1 cellular context compared by ENCODE assay signal in the genomic region with DNA sequence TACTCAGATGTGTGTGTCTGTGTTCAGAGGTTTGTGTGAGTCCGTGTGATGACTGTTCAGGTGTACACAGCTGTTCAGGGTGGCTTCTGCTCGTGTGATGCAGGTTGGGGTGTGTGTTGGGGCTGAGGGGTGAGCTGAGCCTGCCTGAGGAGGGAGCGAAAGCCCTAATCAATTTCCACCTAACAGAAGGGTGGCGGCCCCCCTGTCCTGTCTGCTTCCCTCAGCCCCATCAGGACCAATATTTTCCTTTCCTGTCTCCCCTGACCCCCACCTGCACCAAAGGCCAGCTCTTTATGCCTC.
TF ChIP-seq lines count a peak whose summit lies in the region.

No MANE protein-coding gene starts in this region.

TF ChIP-seq in WTC11, 78 proteins besides CTCF, POLR2A, EP300 and RAD21 (continued from another document):
- TF ChIP-seq, protein P1, sequence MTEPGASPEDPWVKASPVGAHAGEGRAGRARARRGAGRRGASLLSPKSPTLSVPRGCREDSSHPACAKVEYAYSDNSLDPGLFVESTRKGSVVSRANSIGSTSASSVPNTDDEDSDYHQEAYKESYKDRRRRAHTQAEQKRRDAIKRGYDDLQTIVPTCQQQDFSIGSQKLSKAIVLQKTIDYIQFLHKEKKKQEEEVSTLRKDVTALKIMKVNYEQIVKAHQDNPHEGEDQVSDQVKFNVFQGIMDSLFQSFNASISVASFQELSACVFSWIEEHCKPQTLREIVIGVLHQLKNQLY (CRISPR knock-in tag; IDR thresholded peaks at IDR 0.05), result no peak
- TF ChIP-seq TCF7 (CRISPR knock-in tag; IDR thresholded peaks at IDR 0.05; ENCODE audit: low read depth) (no peak), ZNF671 (CRISPR knock-in tag; IDR thresholded peaks at IDR 0.05) (no peak)
- TF ChIP-seq, protein P2, sequence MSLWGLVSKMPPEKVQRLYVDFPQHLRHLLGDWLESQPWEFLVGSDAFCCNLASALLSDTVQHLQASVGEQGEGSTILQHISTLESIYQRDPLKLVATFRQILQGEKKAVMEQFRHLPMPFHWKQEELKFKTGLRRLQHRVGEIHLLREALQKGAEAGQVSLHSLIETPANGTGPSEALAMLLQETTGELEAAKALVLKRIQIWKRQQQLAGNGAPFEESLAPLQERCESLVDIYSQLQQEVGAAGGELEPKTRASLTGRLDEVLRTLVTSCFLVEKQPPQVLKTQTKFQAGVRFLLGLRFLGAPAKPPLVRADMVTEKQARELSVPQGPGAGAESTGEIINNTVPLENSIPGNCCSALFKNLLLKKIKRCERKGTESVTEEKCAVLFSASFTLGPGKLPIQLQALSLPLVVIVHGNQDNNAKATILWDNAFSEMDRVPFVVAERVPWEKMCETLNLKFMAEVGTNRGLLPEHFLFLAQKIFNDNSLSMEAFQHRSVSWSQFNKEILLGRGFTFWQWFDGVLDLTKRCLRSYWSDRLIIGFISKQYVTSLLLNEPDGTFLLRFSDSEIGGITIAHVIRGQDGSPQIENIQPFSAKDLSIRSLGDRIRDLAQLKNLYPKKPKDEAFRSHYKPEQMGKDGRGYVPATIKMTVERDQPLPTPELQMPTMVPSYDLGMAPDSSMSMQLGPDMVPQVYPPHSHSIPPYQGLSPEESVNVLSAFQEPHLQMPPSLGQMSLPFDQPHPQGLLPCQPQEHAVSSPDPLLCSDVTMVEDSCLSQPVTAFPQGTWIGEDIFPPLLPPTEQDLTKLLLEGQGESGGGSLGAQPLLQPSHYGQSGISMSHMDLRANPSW (CRISPR knock-in tag; conservative IDR thresholded peaks at IDR 0.05; ENCODE audit: low read depth), result no peak
- TF ChIP-seq, protein P3, sequence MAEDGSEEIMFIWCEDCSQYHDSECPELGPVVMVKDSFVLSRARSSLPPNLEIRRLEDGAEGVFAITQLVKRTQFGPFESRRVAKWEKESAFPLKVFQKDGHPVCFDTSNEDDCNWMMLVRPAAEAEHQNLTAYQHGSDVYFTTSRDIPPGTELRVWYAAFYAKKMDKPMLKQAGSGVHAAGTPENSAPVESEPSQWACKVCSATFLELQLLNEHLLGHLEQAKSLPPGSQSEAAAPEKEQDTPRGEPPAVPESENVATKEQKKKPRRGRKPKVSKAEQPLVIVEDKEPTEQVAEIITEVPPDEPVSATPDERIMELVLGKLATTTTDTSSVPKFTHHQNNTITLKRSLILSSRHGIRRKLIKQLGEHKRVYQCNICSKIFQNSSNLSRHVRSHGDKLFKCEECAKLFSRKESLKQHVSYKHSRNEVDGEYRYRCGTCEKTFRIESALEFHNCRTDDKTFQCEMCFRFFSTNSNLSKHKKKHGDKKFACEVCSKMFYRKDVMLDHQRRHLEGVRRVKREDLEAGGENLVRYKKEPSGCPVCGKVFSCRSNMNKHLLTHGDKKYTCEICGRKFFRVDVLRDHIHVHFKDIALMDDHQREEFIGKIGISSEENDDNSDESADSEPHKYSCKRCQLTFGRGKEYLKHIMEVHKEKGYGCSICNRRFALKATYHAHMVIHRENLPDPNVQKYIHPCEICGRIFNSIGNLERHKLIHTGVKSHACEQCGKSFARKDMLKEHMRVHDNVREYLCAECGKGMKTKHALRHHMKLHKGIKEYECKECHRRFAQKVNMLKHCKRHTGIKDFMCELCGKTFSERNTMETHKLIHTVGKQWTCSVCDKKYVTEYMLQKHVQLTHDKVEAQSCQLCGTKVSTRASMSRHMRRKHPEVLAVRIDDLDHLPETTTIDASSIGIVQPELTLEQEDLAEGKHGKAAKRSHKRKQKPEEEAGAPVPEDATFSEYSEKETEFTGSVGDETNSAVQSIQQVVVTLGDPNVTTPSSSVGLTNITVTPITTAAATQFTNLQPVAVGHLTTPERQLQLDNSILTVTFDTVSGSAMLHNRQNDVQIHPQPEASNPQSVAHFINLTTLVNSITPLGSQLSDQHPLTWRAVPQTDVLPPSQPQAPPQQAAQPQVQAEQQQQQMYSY (CRISPR knock-in tag; IDR thresholded peaks at IDR 0.05), result no peak
- TF ChIP-seq, protein P4, sequence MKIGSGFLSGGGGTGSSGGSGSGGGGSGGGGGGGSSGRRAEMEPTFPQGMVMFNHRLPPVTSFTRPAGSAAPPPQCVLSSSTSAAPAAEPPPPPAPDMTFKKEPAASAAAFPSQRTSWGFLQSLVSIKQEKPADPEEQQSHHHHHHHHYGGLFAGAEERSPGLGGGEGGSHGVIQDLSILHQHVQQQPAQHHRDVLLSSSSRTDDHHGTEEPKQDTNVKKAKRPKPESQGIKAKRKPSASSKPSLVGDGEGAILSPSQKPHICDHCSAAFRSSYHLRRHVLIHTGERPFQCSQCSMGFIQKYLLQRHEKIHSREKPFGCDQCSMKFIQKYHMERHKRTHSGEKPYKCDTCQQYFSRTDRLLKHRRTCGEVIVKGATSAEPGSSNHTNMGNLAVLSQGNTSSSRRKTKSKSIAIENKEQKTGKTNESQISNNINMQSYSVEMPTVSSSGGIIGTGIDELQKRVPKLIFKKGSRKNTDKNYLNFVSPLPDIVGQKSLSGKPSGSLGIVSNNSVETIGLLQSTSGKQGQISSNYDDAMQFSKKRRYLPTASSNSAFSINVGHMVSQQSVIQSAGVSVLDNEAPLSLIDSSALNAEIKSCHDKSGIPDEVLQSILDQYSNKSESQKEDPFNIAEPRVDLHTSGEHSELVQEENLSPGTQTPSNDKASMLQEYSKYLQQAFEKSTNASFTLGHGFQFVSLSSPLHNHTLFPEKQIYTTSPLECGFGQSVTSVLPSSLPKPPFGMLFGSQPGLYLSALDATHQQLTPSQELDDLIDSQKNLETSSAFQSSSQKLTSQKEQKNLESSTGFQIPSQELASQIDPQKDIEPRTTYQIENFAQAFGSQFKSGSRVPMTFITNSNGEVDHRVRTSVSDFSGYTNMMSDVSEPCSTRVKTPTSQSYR (CRISPR knock-in tag; IDR thresholded peaks at IDR 0.05), result no peak
TF ChIP-seq in WTC11: peak in this region for 0.
